ENCODE assay signal across 24 cellular contexts in the genomic region with DNA sequence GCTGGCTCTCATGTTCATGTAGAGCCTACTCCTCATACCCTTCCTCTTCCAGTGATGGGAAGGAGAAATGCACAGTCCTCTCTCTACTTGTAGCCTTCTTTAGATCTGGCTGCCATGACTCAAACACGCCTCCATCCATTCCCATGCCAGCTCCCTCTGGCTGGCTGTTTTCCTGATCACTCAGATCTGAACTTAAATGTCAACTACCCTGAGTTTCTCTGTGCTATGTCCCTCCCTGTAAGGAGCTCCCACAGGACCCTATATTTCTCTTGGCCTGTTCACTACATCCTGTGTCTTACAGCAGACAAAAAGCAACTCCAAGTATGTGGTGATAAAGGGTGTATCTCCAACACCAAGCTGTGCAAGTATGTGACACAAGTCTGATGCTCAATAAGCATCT.
"Had no signal": no experiment of that assay in that cellular context is flagged by ENCODE, and none has a peak within 500 bp of the region (broad histone marks: within the 10 kb centered on the region; RNA-seq: fewer than 3 reads in every experiment).

No MANE protein-coding gene starts in this region.

- H3K36me3 Mint-ChIP-seq: activated naive CD8-positive, alpha-beta T cell; naive B cell had no signal

- H3K4me1 ChIP-seq: ascending aorta, upper lobe of left lung had no signal

- H3K27me3 ChIP-seq: adrenal gland, ascending aorta, cardiac muscle cell, upper lobe of left lung had no signal

- H3K4me1 Mint-ChIP-seq: activated CD4-positive, alpha-beta T cell treated with anti-CD3 and anti-CD28 coated beads for 36 hours had no signal

- H3K4me3 ChIP-seq: adrenal gland, ascending aorta, cardiac muscle cell, lung, upper lobe of left lung had no signal

- H3K9me3 ChIP-seq: adrenal gland, ascending aorta, upper lobe of left lung had no signal

- H3K4me3 Mint-ChIP-seq: activated CD4-positive, alpha-beta T cell treated with anti-CD3 and anti-CD28 coated beads for 36 hours; activated naive CD8-positive, alpha-beta T cell; activated T-cell treated with anti-CD3 and anti-CD28 coated beads, Interleukin-2, amount 50 U/mL, for 4 hours; naive B cell; neural crest cell; WTC11 had no signal

- H3K27ac ChIP-seq: adrenal gland, ascending aorta, cardiac muscle cell, upper lobe of left lung had no signal

- H3K27me3 Mint-ChIP-seq: activated naive CD8-positive, alpha-beta T cell; naive B cell had no signal

- H3K27ac Mint-ChIP-seq: activated CD4-positive, alpha-beta T cell treated with anti-CD3 and anti-CD28 coated beads for 36 hours; activated naive CD8-positive, alpha-beta T cell; activated T-helper 2 cell treated with anti-CD3 and anti-CD28 coated beads, Interferon-gamma antibody, Interleukin-2, Interleukin-4, amounts not matched to agents 10 μg/mL and 5 μg/mL and 100 μg/mL, durations not matched to agents 14 hours and 24 hours and 36 hours; WTC11 had no signal

- H3K9me3 Mint-ChIP-seq: activated T-helper 2 cell treated with anti-CD3 and anti-CD28 coated beads, Interferon-gamma antibody, Interleukin-2, Interleukin-4, amounts not matched to agents 10 μg/mL and 5 μg/mL and 100 μg/mL, durations not matched to agents 14 hours and 24 hours and 36 hours; WTC11 had no signal

- H3K36me3 ChIP-seq: adrenal gland, ascending aorta, cardiac muscle cell, upper lobe of left lung had no signal

- DNase-seq: activated CD4-positive, alpha-beta T cell treated with anti-CD3 and anti-CD28 coated beads for 36 hours; activated CD4-positive, alpha-beta T cell treated with anti-CD3 and anti-CD28 coated beads, Interleukin-2, amount 50 U/mL, for 4 hours; activated CD8-positive, alpha-beta memory T cell treated with anti-CD3 and anti-CD28 coated beads, Interleukin-2, amount 50 U/mL, for 48 hours; activated naive CD4-positive, alpha-beta T cell; activated T-cell treated with anti-CD3 and anti-CD28 coated beads, Interleukin-2, amount 50 U/mL, for 4 hours; adrenal gland; dermis blood vessel endothelial cell; effector CD8-positive, alpha-beta T cell; foreskin melanocyte; kidney; naive B cell; occipital lobe; stimulated activated CD4-positive, alpha-beta T cell treated with anti-CD3 and anti-CD28 coated beads, Interleukin-4, amount 100 ng/mL, for 24 hours; stimulated activated naive CD8-positive, alpha-beta T cell treated with anti-CD3 and anti-CD28 coated beads, Interleukin-15, Interleukin-2, amounts not matched to agents 100 U/mL and 50 U/mL, for 24 hours; T-helper 1 cell; T-helper 9 cell; upper lobe of left lung had no signal
